11 cellular contexts compared by ENCODE assay signal in the genomic region with DNA sequence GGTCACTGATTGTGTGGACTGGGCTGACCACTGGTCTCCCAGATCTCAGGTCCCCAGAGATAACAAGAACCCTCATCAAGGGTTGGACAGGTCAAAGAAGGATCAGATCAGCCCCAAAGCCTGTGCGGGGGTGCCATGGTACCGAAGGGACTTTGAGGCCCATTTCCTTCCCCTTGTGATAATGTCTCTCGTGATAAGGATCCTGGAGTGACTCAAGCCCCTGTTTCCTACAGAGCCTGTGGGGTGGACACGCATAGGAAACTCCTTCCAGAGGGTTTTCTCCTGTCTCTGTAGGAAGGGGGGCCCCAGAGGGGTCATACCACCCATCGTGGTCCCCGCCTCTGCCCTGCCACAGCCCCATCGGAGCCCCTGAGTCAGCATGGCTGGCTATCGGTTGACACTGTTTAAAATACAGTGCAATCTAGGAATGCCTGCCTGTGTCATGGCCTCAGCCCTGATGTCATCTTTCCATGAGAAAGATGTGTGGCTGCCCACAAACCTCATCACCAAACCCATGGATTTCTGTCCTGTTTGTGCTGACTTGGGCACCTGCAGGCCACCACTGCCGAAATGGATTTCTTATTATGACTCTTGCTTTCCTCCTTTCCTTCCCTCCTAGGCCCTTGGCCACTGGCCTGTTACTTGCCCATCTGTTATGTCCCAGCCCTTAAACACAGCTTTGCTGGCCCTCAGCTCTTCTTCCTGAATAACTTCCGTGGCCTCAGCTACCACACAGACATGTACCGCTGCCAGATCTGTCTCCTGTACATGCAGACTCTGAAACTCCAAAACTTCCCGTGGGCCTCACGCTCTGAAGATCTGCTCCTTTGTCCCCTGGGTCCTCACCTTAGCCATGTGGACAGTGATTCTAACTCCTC. TPM values are rescaled to one million over a fixed set of nuclear protein-coding genes. Genes with fewer than 3 reads are reported as not detected.
DNase-seq lines count a peak whose midpoint lies in the region; TF ChIP-seq lines count a peak whose summit lies in the region.
"Had no signal": no experiment of that assay in that cellular context is flagged by ENCODE, and none has a peak within 500 bp of the region (broad histone marks: within the 10 kb centered on the region; RNA-seq: fewer than 3 reads in every experiment).

No MANE protein-coding gene starts in this region.

- no peak overlapping the region for H3K4me3 Mint-ChIP-seq in MCF 10A (ENCODE audit: unreplicated experiment)

- no peaks in the 10 kb centered on the region for H3K27me3 Mint-ChIP-seq in MCF 10A (ENCODE audit: insufficient read depth, unreplicated experiment)

- H3K4me1 Mint-ChIP-seq in MCF 10A (ENCODE audit: insufficient read depth, unreplicated experiment), result peaks cover 25% of the 10 kb centered on the region

- BruUV-seq in MCF 10A (replicated peaks; lab: Mats Ljungman, UMichigan), result no TSS peak

- no peaks in the 10 kb centered on the region for H3K36me3 Mint-ChIP-seq in MCF 10A (ENCODE audit: insufficient read depth, unreplicated experiment)

- intact Hi-C loops in MCF 10A (cut with micrococcal nuclease), result no loop called here

- no peak for TF ChIP-seq CTCF in MCF 10A (IDR thresholded peaks at IDR 0.05; ENCODE audit: unreplicated experiment)

- peak; percentile 35 for DNase-seq in activated CD8-positive, alpha-beta memory T cell treated with anti-CD3 and anti-CD28 coated beads, Interleukin-2, amount 50 U/mL, for 4 hours
- DNase-seq in activated CD8-positive, alpha-beta memory T cell treated with anti-CD3 and anti-CD28 coated beads for 24 hours, result no peak
- DNase-seq in activated CD4-positive, alpha-beta T cell treated with anti-CD3 and anti-CD28 coated beads for 48 hours, result peak; percentile 77
- peak; percentile 68 for DNase-seq in fibroblast of peridontal ligament (ENCODE audit: extremely low read depth)
- DNase-seq in stimulated activated CD8-positive, alpha-beta memory T cell treated with anti-CD3 and anti-CD28 coated beads, Interleukin-7, amount 100 ng/mL, for 24 hours (ENCODE audit: low read depth), result peak; percentile 38
- DNase-seq in DMS153 treated with DMSO at 0.1 percent for 48 hours (lab: John Stamatoyannopoulos, UW; ENCODE audit: unreplicated experiment), result no peak
- no peak for DNase-seq in iPS-NIHi11 (ENCODE audit: low spot score)
- DNase-seq in MCF 10A (ENCODE audit: unreplicated experiment), result no peak
- DNase-seq: NCI-H226 had no signal

- no peaks in the 10 kb centered on the region for H3K9me3 Mint-ChIP-seq in MCF 10A (ENCODE audit: unreplicated experiment)

- no peak overlapping the region for H3K27ac Mint-ChIP-seq in MCF 10A (ENCODE audit: low read depth, unreplicated experiment)

- POLR2A ChIA-PET in MCF 10A (lab: Yijun Ruan, JAX), result interaction anchor here (1.1 kb wide), 1 partner anchor 24 kb away, joined by 3 read pairs; no protein-coding TSS in a partner anchor

- CTCF ChIA-PET in MCF 10A (lab: Yijun Ruan, JAX), result interaction anchor here (1.8 kb wide), 1 partner anchor 109 kb away, joined by 7 read pairs; no protein-coding TSS in a partner anchor

RNA-seq across cellular contexts. Expression of gene CSF2, which starts 2.9 kb away (rescaled TPM):
- total RNA-seq in MCF 10A (2022), result not detected in 2 replicates
- total RNA-seq: left lobe of liver had no signal

RNA-seq across cellular contexts. Expression of gene IL3, which starts 10.2 kb away (rescaled TPM):
- not detected in 2 replicates for total RNA-seq in MCF 10A (2022)
- total RNA-seq: epithelial cell of proximal tubule, left lobe of liver had no signal

RNA-seq across cellular contexts. Expression of gene ACSL6, which starts 59.2 kb away (rescaled TPM):
- not detected in 2 replicates for total RNA-seq in MCF 10A (2022)

Comparison
In these comparisons a context has a peak if more than half of its experiments do, and no peak if none do; other contexts are left out.
1. DNase-seq: peak in activated CD8-positive, alpha-beta memory T cell treated with anti-CD3 and anti-CD28 coated beads, Interleukin-2, amount 50 U/mL, for 4 hours (single experiment), activated CD4-positive, alpha-beta T cell treated with anti-CD3 and anti-CD28 coated beads for 48 hours (single experiment), fibroblast of peridontal ligament (single experiment) and stimulated activated CD8-positive, alpha-beta memory T cell treated with anti-CD3 and anti-CD28 coated beads, Interleukin-7, amount 100 ng/mL, for 24 hours (single experiment); none in activated CD8-positive, alpha-beta memory T cell treated with anti-CD3 and anti-CD28 coated beads for 24 hours (single experiment), DMS153 treated with DMSO at 0.1 percent for 48 hours (single experiment), iPS-NIHi11 (single experiment) and MCF 10A (single experiment).